ENCODE assay signal across 24 cellular contexts in genomic region chr3:159453036-159453435, GRCh38.
"Had no signal": no experiment of that assay in that cellular context is flagged by ENCODE, and none has a peak within 500 bp of the region (broad histone marks: within the 10 kb centered on the region; RNA-seq: fewer than 3 reads in every experiment).

No MANE protein-coding gene starts in this region.

- H3K36me3 ChIP-seq: colonic mucosa, gastrocnemius medialis, heart right ventricle, left lung, lower lobe of right lung had no signal

- H3K4me1 Mint-ChIP-seq: endodermal cell, naive B cell had no signal

- H3K9me3 Mint-ChIP-seq: dendritic cell treated with granulocyte-macrophage colony-stimulating factor and Interleukin-4, amounts not matched to agents 40 ng/mL and 50 ng/mL, for 4 days; effector memory CD8-positive, alpha-beta T cell; endodermal cell; mesothelial cell of epicardium had no signal

- H3K27ac Mint-ChIP-seq: dendritic cell treated with granulocyte-macrophage colony-stimulating factor and Interleukin-4, amounts not matched to agents 40 ng/mL and 50 ng/mL, for 4 days; effector memory CD8-positive, alpha-beta T cell; endodermal cell; mesothelial cell of epicardium had no signal

- H3K4me1 ChIP-seq: colonic mucosa, gastrocnemius medialis, left lung, lower lobe of right lung had no signal

- DNase-seq: colonic mucosa; cortex of kidney; effector CD8-positive, alpha-beta T cell; effector memory CD8-positive, alpha-beta T cell; endodermal cell; erythroblast; foreskin fibroblast; foreskin melanocyte; gastrocnemius medialis; glutamatergic neuron; head of caudate nucleus; heart right ventricle; hippocampal formation; left cardiac atrium; left lung; left ventricle myocardium superior; lower lobe of right lung; mesenchymal stem cell; mucosa of descending colon; naive B cell had no signal

- H3K9me3 ChIP-seq: colonic mucosa, gastrocnemius medialis, heart right ventricle, left lung, lower lobe of right lung, mucosa of descending colon had no signal

- ATAC-seq: effector memory CD8-positive, alpha-beta T cell; esophagus mucosa; gastrocnemius medialis; heart right ventricle; left cardiac atrium; left lung; left ventricle myocardium superior; lower lobe of right lung; mucosa of descending colon had no signal

- H3K4me3 ChIP-seq: colonic mucosa, gastrocnemius medialis, heart right ventricle, left lung, lower lobe of right lung, mucosa of descending colon had no signal

- H3K27ac ChIP-seq: colonic mucosa, epithelial cell of prostate, gastrocnemius medialis, heart right ventricle, left lung, lower lobe of right lung had no signal

- H3K36me3 Mint-ChIP-seq: mesothelial cell of epicardium, naive B cell had no signal

- H3K27me3 Mint-ChIP-seq: dendritic cell treated with granulocyte-macrophage colony-stimulating factor and Interleukin-4, amounts not matched to agents 40 ng/mL and 50 ng/mL, for 4 days; effector memory CD8-positive, alpha-beta T cell; naive B cell had no signal

- H3K27me3 ChIP-seq: colonic mucosa, gastrocnemius medialis, heart right ventricle, left lung had no signal

- H3K4me3 Mint-ChIP-seq: dendritic cell treated with granulocyte-macrophage colony-stimulating factor and Interleukin-4, amounts not matched to agents 40 ng/mL and 50 ng/mL, for 4 days; effector memory CD8-positive, alpha-beta T cell; endodermal cell; mesothelial cell of epicardium; naive B cell had no signal
